21 cellular contexts compared by ENCODE assay signal in the genomic region with DNA sequence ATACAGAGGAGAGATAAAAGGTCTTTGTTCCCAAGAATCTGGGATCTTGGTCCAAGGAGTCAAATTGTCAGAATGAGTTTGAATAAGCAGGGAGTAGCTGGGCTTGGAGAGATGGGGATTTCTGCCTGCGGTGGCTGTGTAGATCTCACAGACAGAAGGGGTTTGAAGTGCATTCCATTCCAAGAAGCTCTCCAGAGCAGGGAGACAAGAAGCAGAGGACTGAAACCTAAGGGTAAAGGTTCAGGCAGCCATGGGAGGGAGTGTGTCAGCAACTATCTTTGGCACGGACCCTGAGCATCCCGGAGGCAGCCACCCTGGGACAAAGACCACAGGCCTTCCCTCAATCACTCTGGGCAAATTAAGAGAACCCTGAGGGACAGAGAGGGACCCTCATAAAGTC.
DNase-seq lines count a peak whose midpoint lies in the region; ATAC-seq, FAIRE-seq and TF ChIP-seq lines count a peak whose summit lies in the region.
"Had no signal": no experiment of that assay in that cellular context is flagged by ENCODE, and none has a peak within 500 bp of the region (broad histone marks: within the 10 kb centered on the region; RNA-seq: fewer than 3 reads in every experiment).

No MANE protein-coding gene starts in this region.

- H4K91ac ChIP-seq in trophoblast cell (ENCODE audit: low read depth, low read length) = peak overlapping the region; percentile 9

- H3K36me3 ChIP-seq in cardiac muscle cell (no peaks in the 10 kb centered on the region), heart left ventricle (no peaks in the 10 kb centered on the region), neural progenitor cell (no peaks in the 10 kb centered on the region), trophoblast cell (ENCODE audit: control insufficient read depth in 1 of 2, insufficient read depth in 2 of 2, low read length in 2 of 2) (no peaks in the 10 kb centered on the region)
- H3K36me3 ChIP-seq: BLaER1 treated with 17β-estradiol and CSF1 and Interleukin-3, amounts not matched to agents 10 nM and 100 nM had no signal

- no peak for TF ChIP-seq POLR2A in heart left ventricle (IDR thresholded peaks at IDR 0.05)

- H3K27me3 Mint-ChIP-seq in neural progenitor cell (ENCODE audit: insufficient read depth, low read depth) = no peaks in the 10 kb centered on the region
- H3K27me3 Mint-ChIP-seq: B cell; CD4-positive, alpha-beta T cell had no signal

- H3K79me2 ChIP-seq in neural progenitor cell (ENCODE audit: low read depth) = no peaks in the 10 kb centered on the region
- H3K79me2 ChIP-seq in trophoblast cell (ENCODE audit: control insufficient read depth, insufficient read depth, low read length, poor library complexity) = no peaks in the 10 kb centered on the region

- no peaks in the 10 kb centered on the region for H3F3A ChIP-seq in neural progenitor cell (ENCODE audit: low read depth)

- no peak for TF ChIP-seq CTCF in cardiac muscle cell (IDR thresholded peaks at IDR 0.05; ENCODE audit: low read depth, low read length)
- TF ChIP-seq CTCF in heart left ventricle (IDR thresholded peaks at IDR 0.05) = no peak
- no peak for TF ChIP-seq CTCF in neural progenitor cell (IDR thresholded peaks at IDR 0.05)

- H3K23ac ChIP-seq in trophoblast cell (ENCODE audit: low read length) = no peak overlapping the region

- H3K18ac ChIP-seq in trophoblast cell (ENCODE audit: low read length) = no peak overlapping the region

- H3K4me2 ChIP-seq in neural progenitor cell = peak overlapping the region; percentile 10
- no peak overlapping the region for H3K4me2 ChIP-seq in trophoblast cell (ENCODE audit: low read length)
- H3K4me2 ChIP-seq: A549; BLaER1 treated with 17β-estradiol and CSF1 and Interleukin-3, amounts not matched to agents 10 nM and 100 nM had no signal

- no peaks in the 10 kb centered on the region for H3K9me3 Mint-ChIP-seq in neural progenitor cell
- H3K9me3 Mint-ChIP-seq: CD8-positive, alpha-beta T cell had no signal

- peak in 1 of 2 donors; percentile 57 for DNase-seq in cardiac muscle cell (ENCODE audit: low read depth in 1 of 2, low spot score in 1 of 2)
- no peak for DNase-seq in heart left ventricle
- no peak for DNase-seq in neural progenitor cell (ENCODE audit: low spot score)
- DNase-seq in trophoblast cell = no peak
- DNase-seq in GM19239 (ENCODE audit: insufficient read length, low spot score) = no peak
- DNase-seq: AML-193; Caco-2; Calu3; CD4-positive, alpha-beta T cell; CD8-positive, alpha-beta T cell; DMS79 treated with DMSO at 0.1 percent for 48 hours; GF-D8 had no signal

- H3K14ac ChIP-seq in trophoblast cell (ENCODE audit: low read length) = peak overlapping the region; percentile 7

- no peak overlapping the region for H4K8ac ChIP-seq in trophoblast cell (ENCODE audit: low read depth, low read length)

- WGBS in heart left ventricle, 4 donors = 73 to 90% (median 83%) methylated on average over 3 of the region's 3 CpGs
- WGBS in trophoblast cell (ENCODE audit: extremely low coverage, insufficient coverage, insufficient read length) = no CpG with 5 or more reads among the region's 3 CpGs

- H3K27me3 ChIP-seq in cardiac muscle cell (no peaks in the 10 kb centered on the region), heart left ventricle (peaks cover 0 to 24% (median 0%) of the 10 kb centered on the region in 9 donors), neural progenitor cell (no peaks in the 10 kb centered on the region), trophoblast cell (ENCODE audit: insufficient read depth, low read length) (no peaks in the 10 kb centered on the region)
- H3K27me3 ChIP-seq: BLaER1 treated with 17β-estradiol and CSF1 and Interleukin-3, amounts not matched to agents 10 nM and 100 nM had no signal

- peaks cover 5% of the 10 kb centered on the region for H3K79me1 ChIP-seq in trophoblast cell (ENCODE audit: low read length)

- H3K4me3 ChIP-seq in cardiac muscle cell (no peak overlapping the region), heart left ventricle (no peak overlapping the region), neural progenitor cell (no peak overlapping the region), trophoblast cell (ENCODE audit: low read depth, low read length) (no peak overlapping the region)
- H3K4me3 ChIP-seq: A549; BLaER1 treated with 17β-estradiol and CSF1 and Interleukin-3, amounts not matched to agents 10 nM and 100 nM had no signal

- H3K27ac ChIP-seq in cardiac muscle cell = peak overlapping the region; percentile 82
- no peak overlapping the region for H3K27ac ChIP-seq in heart left ventricle
- no peak overlapping the region for H3K27ac ChIP-seq in neural progenitor cell
- peak overlapping the region; percentile 43 for H3K27ac ChIP-seq in trophoblast cell (ENCODE audit: low read depth, low read length)
- H3K27ac ChIP-seq: 22Rv1; A549; BLaER1 treated with 17β-estradiol and CSF1 and Interleukin-3, amounts not matched to agents 10 nM and 100 nM; C4-2B had no signal

- H3K27ac Mint-ChIP-seq in neural progenitor cell = no peak overlapping the region
- H3K27ac Mint-ChIP-seq: B cell; CD4-positive, alpha-beta T cell; CD8-positive, alpha-beta T cell had no signal

- H4K12ac ChIP-seq in trophoblast cell (ENCODE audit: low read depth, low read length) = no peak overlapping the region

- H4K20me1 ChIP-seq in neural progenitor cell (ENCODE audit: low read depth) = no peaks in the 10 kb centered on the region
- H4K20me1 ChIP-seq: BLaER1 treated with 17β-estradiol and CSF1 and Interleukin-3, amounts not matched to agents 10 nM and 100 nM had no signal

- H3K4me1 ChIP-seq in cardiac muscle cell (ENCODE audit: low read depth) = peaks cover 43% of the 10 kb centered on the region
- no peaks in the 10 kb centered on the region for H3K4me1 ChIP-seq in heart left ventricle
- peaks cover 6% of the 10 kb centered on the region for H3K4me1 ChIP-seq in neural progenitor cell
- peaks cover 8 to 22% of the 10 kb centered on the region in 2 experiments for H3K4me1 ChIP-seq in trophoblast cell (ENCODE audit: control insufficient read depth in 1 of 2, insufficient read depth in 2 of 2, low read length in 2 of 2)
- H3K4me1 ChIP-seq: A549; BLaER1 treated with 17β-estradiol and CSF1 and Interleukin-3, amounts not matched to agents 10 nM and 100 nM; Caco-2 had no signal

- H3K4me3 Mint-ChIP-seq in neural progenitor cell = no peak overlapping the region
- H3K4me3 Mint-ChIP-seq: B cell; CD4-positive, alpha-beta T cell; CD8-positive, alpha-beta T cell had no signal

- H2AFZ ChIP-seq in neural progenitor cell (replicated peaks) (no peak overlapping the region), trophoblast cell (ENCODE audit: insufficient read depth, low read length, poor library complexity) (no peak overlapping the region)

- H3K36me3 Mint-ChIP-seq in neural progenitor cell = no peaks in the 10 kb centered on the region
- H3K36me3 Mint-ChIP-seq: CD8-positive, alpha-beta T cell had no signal

- H2AK5ac ChIP-seq in trophoblast cell (ENCODE audit: low read length) = no peak overlapping the region

- no peak for FAIRE-seq in GM19239 (lab: Jason Lieb, UNC)
- FAIRE-seq: A549, D721Med, G401.6, GM12891 had no signal

- peak overlapping the region; percentile 21 for H2BK120ac ChIP-seq in trophoblast cell (ENCODE audit: insufficient read depth, low read length, poor library complexity)

- no peak overlapping the region for H3K9ac ChIP-seq in neural progenitor cell
- H3K9ac ChIP-seq in trophoblast cell (ENCODE audit: low read length) = no peak overlapping the region
- H3K9ac ChIP-seq: BLaER1 treated with 17β-estradiol and CSF1 and Interleukin-3, amounts not matched to agents 10 nM and 100 nM had no signal

- H3K9me3 ChIP-seq in cardiac muscle cell (ENCODE audit: low read depth) = no peaks in the 10 kb centered on the region
- no peaks in the 10 kb centered on the region for H3K9me3 ChIP-seq in heart left ventricle
- no peaks in the 10 kb centered on the region for H3K9me3 ChIP-seq in neural progenitor cell (ENCODE audit: low read depth)
- H3K9me3 ChIP-seq in trophoblast cell (ENCODE audit: insufficient read depth, low read depth, low read length) = no peaks in the 10 kb centered on the region
- H3K9me3 ChIP-seq: A549; BLaER1 treated with 17β-estradiol and CSF1 and Interleukin-3, amounts not matched to agents 10 nM and 100 nM; Caco-2 had no signal

- ATAC-seq in heart left ventricle = no peak
- ATAC-seq in HG03432 (IDR thresholded peaks at IDR 0.05; ENCODE audit: unreplicated experiment) = no peak
- ATAC-seq: A549; CD8-positive, alpha-beta T cell had no signal

- H2BK5ac ChIP-seq in trophoblast cell (ENCODE audit: low read depth, low read length, poor library complexity) = no peak overlapping the region

- peak overlapping the region; percentile 42 for H2BK12ac ChIP-seq in trophoblast cell (ENCODE audit: low read length)

- peaks cover 1% of the 10 kb centered on the region for H3K4me1 Mint-ChIP-seq in neural progenitor cell
- H3K4me1 Mint-ChIP-seq: B cell had no signal

- no peak overlapping the region for H3K4ac ChIP-seq in trophoblast cell (ENCODE audit: low read depth, low read length)

- intact Hi-C loops in heart left ventricle (cut with DNase I) = no loop called here

Comparison
In these comparisons a context has a peak if more than half of its experiments do, and no peak if none do; other contexts are left out.
1. H3K27ac ChIP-seq: peak in cardiac muscle cell (single experiment) and trophoblast cell (single experiment); none in heart left ventricle (0 of 12) and neural progenitor cell (single experiment).